In the genomic region with DNA sequence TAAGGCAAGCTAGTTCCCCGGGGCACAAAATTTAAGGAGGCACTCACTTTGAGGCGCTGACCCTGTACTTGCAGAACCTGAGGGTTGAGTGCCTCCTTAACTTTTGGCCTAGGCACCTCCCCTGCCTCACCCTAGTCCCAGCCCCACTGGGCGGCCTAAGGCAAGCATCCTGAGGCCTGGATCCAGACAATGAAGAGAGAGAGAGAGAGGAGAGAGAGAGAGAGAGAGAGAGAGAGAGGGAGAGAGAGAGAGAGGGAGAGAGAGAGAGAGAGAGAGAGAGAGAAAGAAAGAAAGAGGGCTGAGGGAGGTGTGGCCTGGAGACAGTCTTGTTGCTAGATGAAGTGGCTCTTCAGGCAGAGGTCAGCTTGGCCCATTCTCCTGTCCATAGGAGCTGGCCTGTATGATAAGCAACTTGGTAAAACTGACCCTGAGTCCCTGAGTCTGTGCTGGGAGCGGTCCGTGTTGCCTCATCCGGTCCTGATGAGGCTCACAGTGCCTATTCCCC, we compare ENCODE assay signal across 13 cellular contexts. TPM values are rescaled to one million over a fixed set of nuclear protein-coding genes. Genes with fewer than 3 reads are reported as not detected.
DNase-seq lines count a peak whose midpoint lies in the region; ATAC-seq and TF ChIP-seq lines count a peak whose summit lies in the region.
"Had no signal": no experiment of that assay in that cellular context is flagged by ENCODE, and none has a peak within 500 bp of the region (broad histone marks: within the 10 kb centered on the region; RNA-seq: fewer than 3 reads in every experiment).

No MANE protein-coding gene starts in this region.

- H3K9me2 ChIP-seq in GM23338 (ENCODE audit: insufficient read depth) (no peaks in the 10 kb centered on the region), Karpas-422 (replicated peaks; ENCODE audit: insufficient read depth, low read length) (no peaks in the 10 kb centered on the region)

- TF ChIP-seq EP300 in sigmoid colon (IDR thresholded peaks at IDR 0.05), result no peak

- TF ChIP-seq CTCF in GM23338 (conservative IDR thresholded peaks at IDR 0.05; ENCODE audit: low read depth in 2 of 2) (no peak), endodermal cell (conservative IDR thresholded peaks at IDR 0.05) (no peak), sigmoid colon (IDR thresholded peaks at IDR 0.05) (no peak), upper lobe of right lung (IDR thresholded peaks at IDR 0.05) (no peak), prostate gland (IDR thresholded peaks at IDR 0.05) (no peak)

- no peak overlapping the region for H3K27ac Mint-ChIP-seq in GM23338
- no peak overlapping the region for H3K27ac Mint-ChIP-seq in endodermal cell
- no peak overlapping the region for H3K27ac Mint-ChIP-seq in activated T-cell treated with anti-CD3 and anti-CD28 coated beads, Interleukin-2, amount 50 U/mL, for 72 hours
- H3K27ac Mint-ChIP-seq: CD8-positive, alpha-beta T cell had no signal

- peaks cover 30% of the 10 kb centered on the region for H3K4me1 Mint-ChIP-seq in GM23338
- peaks cover 16% of the 10 kb centered on the region for H3K4me1 Mint-ChIP-seq in endodermal cell
- H3K4me1 Mint-ChIP-seq in activated T-cell treated with anti-CD3 and anti-CD28 coated beads, Interleukin-2, amount 50 U/mL, for 72 hours (ENCODE audit: low read depth), result peaks cover 13% of the 10 kb centered on the region

- H3K27me3 ChIP-seq in GM23338 (ENCODE audit: insufficient read depth) (peaks cover 7% of the 10 kb centered on the region), Karpas-422 (ENCODE audit: low read length) (no peaks in the 10 kb centered on the region), endodermal cell (ENCODE audit: control insufficient read depth, insufficient read depth, low read length, poor library complexity, severe bottlenecking) (no peaks in the 10 kb centered on the region), sigmoid colon (no peaks in the 10 kb centered on the region), upper lobe of right lung (no peaks in the 10 kb centered on the region), prostate gland (replicated peaks; ENCODE audit: insufficient read depth) (no peaks in the 10 kb centered on the region)

- H3K9ac ChIP-seq in Karpas-422 (ENCODE audit: low read length), result no peak overlapping the region
- H3K9ac ChIP-seq in endodermal cell (ENCODE audit: extremely low read depth, low read length, poor library complexity, severe bottlenecking), result no peak overlapping the region

- H3K4me2 ChIP-seq in GM23338 (peak overlapping the region; percentile 14; the same call in 1 of the 2 replicates), Karpas-422 (ENCODE audit: low read depth, low read length, poor library complexity, severe bottlenecking) (no peak overlapping the region)
- H3K4me2 ChIP-seq: PC-9 had no signal

- H3K9me3 ChIP-seq in Karpas-422 (ENCODE audit: low read length), result no peaks in the 10 kb centered on the region
- no peaks in the 10 kb centered on the region for H3K9me3 ChIP-seq in endodermal cell (ENCODE audit: control insufficient read depth, low read length)
- H3K9me3 ChIP-seq in sigmoid colon, result no peaks in the 10 kb centered on the region
- H3K9me3 ChIP-seq in upper lobe of right lung, result no peaks in the 10 kb centered on the region
- H3K9me3 ChIP-seq in prostate gland, result no peaks in the 10 kb centered on the region

- peak; percentile 98 for ATAC-seq in GM23338
- ATAC-seq in activated T-cell treated with anti-CD3 and anti-CD28 coated beads, Interleukin-2, amount 50 U/mL, for 72 hours (replicated peaks in 1 of 2), result no peak
- no peak for ATAC-seq in upper lobe of right lung
- ATAC-seq: CD8-positive, alpha-beta T cell had no signal

- no peaks in the 10 kb centered on the region for H3K9me3 Mint-ChIP-seq in GM23338
- no peaks in the 10 kb centered on the region for H3K9me3 Mint-ChIP-seq in endodermal cell
- H3K9me3 Mint-ChIP-seq in activated T-cell treated with anti-CD3 and anti-CD28 coated beads, Interleukin-2, amount 50 U/mL, for 72 hours, result no peaks in the 10 kb centered on the region
- H3K9me3 Mint-ChIP-seq: CD8-positive, alpha-beta T cell had no signal

- no peak overlapping the region for H3K4me3 Mint-ChIP-seq in GM23338
- H3K4me3 Mint-ChIP-seq in endodermal cell, result no peak overlapping the region
- no peak overlapping the region for H3K4me3 Mint-ChIP-seq in activated T-cell treated with anti-CD3 and anti-CD28 coated beads, Interleukin-2, amount 50 U/mL, for 72 hours
- H3K4me3 Mint-ChIP-seq: CD8-positive, alpha-beta T cell had no signal

- H3K4me1 ChIP-seq in GM23338 (ENCODE audit: insufficient read depth) (peaks cover 23% of the 10 kb centered on the region; the same call in 1 of the 2 replicates), Karpas-422 (ENCODE audit: low read length) (no peaks in the 10 kb centered on the region), endodermal cell (ENCODE audit: control insufficient read depth, insufficient read depth, low read length) (no peaks in the 10 kb centered on the region), sigmoid colon (peaks cover 0 to 6% (median 0%) of the 10 kb centered on the region in 4 donors), upper lobe of right lung (no peaks in the 10 kb centered on the region), prostate gland (replicated peaks) (no peaks in the 10 kb centered on the region)

- no peak overlapping the region for H3K4me3 ChIP-seq in GM23338
- H3K4me3 ChIP-seq in Karpas-422 (ENCODE audit: low read length), result no peak overlapping the region
- no peak overlapping the region for H3K4me3 ChIP-seq in endodermal cell (ENCODE audit: low read length)
- no peak overlapping the region for H3K4me3 ChIP-seq in sigmoid colon
- H3K4me3 ChIP-seq in upper lobe of right lung, result no peak overlapping the region
- H3K4me3 ChIP-seq in prostate gland, result no peak overlapping the region
- H3K4me3 ChIP-seq: PC-9 had no signal

- H3K27ac ChIP-seq in GM23338 (ENCODE audit: low read depth) (no peak overlapping the region), Karpas-422 (ENCODE audit: low read length) (no peak overlapping the region), endodermal cell (ENCODE audit: low read depth, low read length) (no peak overlapping the region), sigmoid colon (no peak overlapping the region), upper lobe of right lung (no peak overlapping the region), prostate gland (no peak overlapping the region)
- H3K27ac ChIP-seq: PC-9 had no signal

- H3K27me3 Mint-ChIP-seq in GM23338 (ENCODE audit: insufficient read depth, low read depth, poor library complexity), result peaks cover 13% of the 10 kb centered on the region
- H3K27me3 Mint-ChIP-seq in endodermal cell (ENCODE audit: insufficient read depth), result peaks cover 18% of the 10 kb centered on the region
- H3K27me3 Mint-ChIP-seq in activated T-cell treated with anti-CD3 and anti-CD28 coated beads, Interleukin-2, amount 50 U/mL, for 72 hours (ENCODE audit: low read depth), result peaks cover 29% of the 10 kb centered on the region

- WGBS in endodermal cell (ENCODE audit: insufficient coverage in 1 of 2, insufficient read length in 1 of 2), 2 experiments, result 69 to 71% methylated on average over 5 to 6 of the region's 6 CpGs
- WGBS in sigmoid colon, 2 donors, result 86% methylated on average over 6 of the region's 6 CpGs
- WGBS in prostate gland, result 86% methylated on average over 6 of the region's 6 CpGs

- H4K20me1 ChIP-seq in GM23338 (replicated peaks; ENCODE audit: insufficient read depth) (no peaks in the 10 kb centered on the region), Karpas-422 (ENCODE audit: insufficient read depth, low read depth, low read length) (no peaks in the 10 kb centered on the region)

- intact Hi-C loops in sigmoid colon (cut with DNase I) (no loop called here), upper lobe of right lung (cut with DNase I) (no loop called here), prostate gland (cut with DNase I) (no loop called here)

- H2AFZ ChIP-seq in GM23338 (peak overlapping the region; percentile 67), Karpas-422 (ENCODE audit: low read length) (no peak overlapping the region)
- H2AFZ ChIP-seq: PC-9 had no signal

- no peaks in the 10 kb centered on the region for H3K36me3 ChIP-seq in GM23338 (ENCODE audit: insufficient read depth)
- H3K36me3 ChIP-seq in Karpas-422 (ENCODE audit: insufficient read depth, low read length), result no peaks in the 10 kb centered on the region
- H3K36me3 ChIP-seq in endodermal cell (ENCODE audit: control insufficient read depth, insufficient read depth, low read length), result no peaks in the 10 kb centered on the region
- no peaks in the 10 kb centered on the region for H3K36me3 ChIP-seq in sigmoid colon
- H3K36me3 ChIP-seq in upper lobe of right lung, result no peaks in the 10 kb centered on the region
- H3K36me3 ChIP-seq in prostate gland, result no peaks in the 10 kb centered on the region

- TF ChIP-seq POLR2A in sigmoid colon (IDR thresholded peaks at IDR 0.05) (no peak), prostate gland (IDR thresholded peaks at IDR 0.05) (no peak)

- H3K36me3 Mint-ChIP-seq in GM23338 (ENCODE audit: low read depth) (no peaks in the 10 kb centered on the region), endodermal cell (ENCODE audit: low read depth) (no peaks in the 10 kb centered on the region)
- no peaks in the 10 kb centered on the region for H3K36me3 Mint-ChIP-seq in activated T-cell treated with anti-CD3 and anti-CD28 coated beads, Interleukin-2, amount 50 U/mL, for 72 hours (ENCODE audit: insufficient read depth in 2 of 2)
- H3K36me3 Mint-ChIP-seq: CD8-positive, alpha-beta T cell had no signal

- H3F3A ChIP-seq in GM23338 (replicated peaks; ENCODE audit: low read depth), result peaks cover 5% of the 10 kb centered on the region; the same call in 1 of the 2 replicates

- DNase-seq in GM23338 (ENCODE audit: low spot score) (peak; percentile 74), Karpas-422 (peak; percentile 54), endodermal cell (peak; percentile 83), sigmoid colon (peak; percentile 57), upper lobe of right lung (no peak), prostate gland (ENCODE audit: low spot score) (no peak)
- DNase-seq in activated T-cell treated with anti-CD3 and anti-CD28 coated beads, Interleukin-2, amount 50 U/mL, for 72 hours, result no peak
- DNase-seq: AML-193; CD8-positive, alpha-beta T cell; NCI-H1092; NCI-H187 treated with DMSO at 0.1 percent for 48 hours; NCI-H446; PC-9 had no signal

- H3K79me2 ChIP-seq in GM23338 (replicated peaks; ENCODE audit: insufficient read depth), result no peaks in the 10 kb centered on the region
- no peaks in the 10 kb centered on the region for H3K79me2 ChIP-seq in Karpas-422 (ENCODE audit: low read length)

RNA-seq across cellular contexts. Expression of a gene that starts 7.4 kb away (rescaled TPM):
- total RNA-seq in GM23338 (2014; rRNA removed; shearing (Covaris generic)), result 2.0 and 2.6 TPM in 2 replicates
- polyA plus RNA-seq in GM23338 (2016; fragmentation: Nextera tagmentation; extraction: Ambion mirVana), result 0.74 and 0.78 TPM in 2 replicates
- not detected in 2 replicates for total RNA-seq in Karpas-422 (2014; rRNA removed; shearing (Covaris generic); ENCODE audit: low replicate concordance)
- 10 to 100 TPM; 11.4 to 16.2 TPM for total RNA-seq in endodermal cell
- polyA plus RNA-seq in endodermal cell (2013, experiment 1 of 2), result 15.9 TPM
- 12.1 TPM for polyA plus RNA-seq in endodermal cell (2013, experiment 2 of 2)
- 10 to 100 TPM in 1 of 4 donors, 1 to 10 TPM in 3; 4.9 to 14.7 (median 6.7) TPM for total RNA-seq in sigmoid colon
- polyA plus RNA-seq in sigmoid colon, result 1 to 10 TPM; 2.5 to 3.6 (median 3.5) TPM
- total RNA-seq in activated T-cell treated with anti-CD3 and anti-CD28 coated beads, Interleukin-2, amount 50 U/mL, for 72 hours, result not detected
- 3.2 TPM for total RNA-seq in upper lobe of right lung
- total RNA-seq in prostate gland, result 10 to 100 TPM in 1 of 2 donors, under 1 TPM in 1; 0.55 to 15.3 TPM
- total RNA-seq: CD8-positive, alpha-beta T cell had no signal

Comparison
In these comparisons a context has a peak if more than half of its experiments do, and no peak if none do; other contexts are left out.
1. DNase-seq: peak in GM23338 (single experiment), Karpas-422 (single experiment), endodermal cell (single experiment) and sigmoid colon (single experiment); none in activated T-cell treated with anti-CD3 and anti-CD28 coated beads, Interleukin-2, amount 50 U/mL, for 72 hours (0 of 2), upper lobe of right lung (single experiment) and prostate gland (single experiment).